Comparison of ENCODE assay signal across 8 cellular contexts in the genomic region with DNA sequence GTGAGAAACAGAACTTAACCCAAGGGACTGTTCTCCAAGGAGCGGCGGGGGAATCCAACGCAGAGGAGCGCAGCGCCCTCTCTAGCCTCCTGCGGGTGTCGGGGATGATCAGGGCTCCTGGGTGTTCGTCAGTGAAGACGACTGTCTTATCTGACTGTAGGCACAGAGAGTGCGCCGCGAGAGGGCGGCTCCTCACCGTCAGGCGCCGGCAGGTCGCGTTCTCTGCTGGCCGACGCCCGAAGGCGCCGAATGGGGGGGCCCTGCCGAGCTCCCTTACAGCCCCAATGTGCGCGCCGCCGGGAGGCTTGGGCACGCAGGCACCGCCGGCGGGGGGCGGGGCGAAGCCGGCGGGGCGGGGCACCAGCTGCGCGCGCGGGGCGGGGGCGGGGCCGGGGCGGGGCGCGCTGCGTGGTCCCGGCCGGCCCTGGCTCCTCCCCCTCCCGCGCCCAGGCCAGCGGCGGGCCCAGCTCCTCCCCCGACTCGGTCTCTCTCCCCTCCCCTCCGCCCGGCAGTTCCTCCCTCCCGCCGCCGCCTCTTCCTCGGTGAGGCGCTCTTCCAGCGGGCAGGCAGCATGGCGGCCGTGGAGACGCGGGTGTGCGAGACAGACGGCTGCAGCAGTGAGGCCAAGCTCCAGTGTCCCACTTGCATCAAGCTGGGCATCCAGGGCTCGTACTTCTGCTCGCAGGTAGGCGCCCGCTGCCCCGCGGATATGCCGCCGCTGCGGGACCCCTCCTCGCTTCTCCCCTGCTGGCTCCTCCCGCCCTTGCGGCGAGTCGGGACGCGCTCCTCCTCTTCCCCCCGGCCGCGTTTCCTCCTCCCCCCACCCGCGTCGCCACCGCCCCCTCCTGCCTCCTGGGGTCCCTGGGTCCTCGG. TPM values are rescaled to one million over a fixed set of nuclear protein-coding genes. Genes with fewer than 3 reads are reported as not detected.
DNase-seq lines count a peak whose midpoint lies in the region; ATAC-seq, FAIRE-seq and TF ChIP-seq lines count a peak whose summit lies in the region.

A gene (plus strand): TSS at position 539 of the 873 bp plus-strand sequence. CDS start 33 bp downstream, at position 572.

- H3K27ac ChIP-seq in VCaP (peak within 1 kb of the TSS; percentile 88), breast epithelium (peak within 1 kb of the TSS; percentile 90 to 91), iPS-20b (ENCODE audit: low read length) (peak within 1 kb of the TSS; percentile 65), small intestine (ENCODE audit: low read depth in 1 of 2, low read length in 1 of 2) (peak within 1 kb of the TSS; percentile 81 to 98)

- POLR2A ChIA-PET in AG04449 (lab: Yijun Ruan, JAX) = interaction anchor here (0.5 to 1.6 kb wide), 5 partner anchors 13 to 542 kb away, joined by 3 to 11 read pairs (median 5); a partner anchor contains a TSS

- ATAC-seq in GM18870 (IDR thresholded peaks at IDR 0.05; ENCODE audit: unreplicated experiment) (peak; percentile 94), HG03135 (IDR thresholded peaks at IDR 0.05; ENCODE audit: unreplicated experiment) (peak; percentile 92)

- peak within 1 kb of the TSS; percentile 98 for H3K4me3 ChIP-seq in AG04449 (ENCODE audit: low read depth, low read length)
- H3K4me3 ChIP-seq in breast epithelium = peak within 1 kb of the TSS; percentile 90 to 98 (median 94)
- peak within 1 kb of the TSS; percentile 88 for H3K4me3 ChIP-seq in iPS-20b (ENCODE audit: low read length)
- H3K4me3 ChIP-seq in small intestine (ENCODE audit: low read depth in 1 of 2, low read length in 2 of 2) = peak within 1 kb of the TSS; percentile 85 to 96

- intact Hi-C loops in breast epithelium (cut with DNase I; ENCODE audit: low total_unique reads) = loop anchor here (5.0 kb wide), 1 partner anchor 67 kb away; no protein-coding TSS in a partner anchor

- H3K4me1 ChIP-seq in breast epithelium = no peaks in the 10 kb centered on the region
- H3K4me1 ChIP-seq in iPS-20b (ENCODE audit: insufficient read depth, low read length) = peaks cover 7% of the 10 kb centered on the region; the same call in 1 of the 2 replicates
- H3K4me1 ChIP-seq in small intestine (ENCODE audit: control insufficient read depth in 2 of 2, insufficient read depth in 1 of 2, low read depth in 1 of 2, low read length in 1 of 2) = peaks cover 2 to 5% of the 10 kb centered on the region in 2 donors

- FAIRE-seq in small intestine (lab: Jason Lieb, UNC) = no peak

- 0 to 1% (median 1%) methylated on average over 20 to 94 of the region's 94 CpGs for WGBS in small intestine, 3 donors

- no peaks in the 10 kb centered on the region for H3K36me3 ChIP-seq in breast epithelium
- no peaks in the 10 kb centered on the region for H3K36me3 ChIP-seq in iPS-20b (ENCODE audit: insufficient read depth, low read depth, low read length)
- H3K36me3 ChIP-seq in small intestine (ENCODE audit: control insufficient read depth in 2 of 2, insufficient read depth in 2 of 2, low read length in 2 of 2) = no peaks in the 10 kb centered on the region

- H3K27me3 ChIP-seq in breast epithelium (no peaks in the 10 kb centered on the region), iPS-20b (ENCODE audit: insufficient read depth, low read length) (no peaks in the 10 kb centered on the region), small intestine (ENCODE audit: control insufficient read depth in 2 of 2, insufficient read depth in 2 of 2, low read length in 2 of 2) (no peaks in the 10 kb centered on the region)

- peak within 1 kb of the TSS; percentile 93 for H3K9ac ChIP-seq in iPS-20b (ENCODE audit: low read depth, low read length)

- DNase-seq in AG04449 (ENCODE audit: low read depth, low spot score) (peak; percentile 63), NCI-H2196 (lab: John Stamatoyannopoulos, UW; ENCODE audit: unreplicated experiment) (peak; percentile 86), breast epithelium (ENCODE audit: low spot score in 2 of 2) (peak; percentile 86 to 94), small intestine (peak; percentile 97)

- TF ChIP-seq CTCF in AG04449 (IDR thresholded peaks at IDR 0.05; ENCODE audit: insufficient read depth, low read length, missing control alignments) (peak; percentile 74), VCaP (conservative IDR thresholded peaks at IDR 0.05) (peak; percentile 82), breast epithelium (IDR thresholded peaks at IDR 0.05) (peak; percentile 47 to 54 (median 50))

- CTCF ChIA-PET in AG04449 (lab: Yijun Ruan, JAX) = interaction anchor here (0.6 to 6.3 kb wide), 45 partner anchors 10 to 735 kb away, joined by 3 to 43 read pairs (median 3); a partner anchor contains a TSS

- no peak for TF ChIP-seq POLR2A in breast epithelium (IDR thresholded peaks at IDR 0.05)

- H3K9me3 ChIP-seq in breast epithelium (no peaks in the 10 kb centered on the region), iPS-20b (ENCODE audit: insufficient read depth, low read depth, low read length) (no peaks in the 10 kb centered on the region), small intestine (ENCODE audit: control insufficient read depth, low read depth) (no peaks in the 10 kb centered on the region)

RNA-seq across cellular contexts. Expression of the gene that starts here (rescaled TPM):
- total RNA-seq in breast epithelium = 10 to 100 TPM; 22.9 to 54.2 (median 36.7) TPM
- polyA plus RNA-seq in small intestine = 10 to 100 TPM; 27.0 to 37.3 (median 28.4) TPM

Comparison
In these comparisons a context has a peak if more than half of its experiments do, and no peak if none do; other contexts are left out.
1. Peak in every context shown above with its lines: DNase-seq, ATAC-seq, H3K4me3 ChIP-seq and H3K27ac ChIP-seq.